Comparison of ENCODE assay signal across 1 cellular context in the genomic region with DNA sequence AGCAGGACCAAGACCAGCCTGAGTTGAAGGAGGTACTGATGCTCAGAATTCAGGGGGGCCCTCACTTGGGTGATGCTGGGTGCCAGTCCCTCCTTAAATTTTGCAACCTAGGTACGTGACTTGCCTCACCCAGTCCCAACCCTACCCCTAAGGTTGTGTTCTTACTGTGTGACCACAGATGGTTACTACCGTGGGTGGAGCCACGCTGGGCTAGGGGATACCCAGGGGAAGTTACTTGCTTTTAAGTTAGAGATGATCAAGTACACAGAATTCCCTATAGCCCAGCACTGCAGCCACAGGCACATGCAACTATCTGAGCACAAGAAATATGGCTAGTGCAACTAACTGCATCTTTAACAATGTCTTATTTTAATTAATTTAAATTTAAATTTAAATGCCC.
TF ChIP-seq lines count a peak whose summit lies in the region.

No MANE protein-coding gene starts in this region.

TF ChIP-seq in H1, 55 proteins besides CTCF, POLR2A, EP300 and RAD21:
- no peak for TF ChIP-seq SIRT6 (IDR thresholded peaks at IDR 0.05; ENCODE audit: low read length)
- TF ChIP-seq SUZ12 (IDR thresholded peaks at IDR 0.05; ENCODE audit: low read length): no peak
- TF ChIP-seq TAF7 (optimal IDR thresholded peaks at IDR 0.05; ENCODE audit: borderline replicate concordance, low read depth, low read length): no peak
- TF ChIP-seq, protein P1, sequence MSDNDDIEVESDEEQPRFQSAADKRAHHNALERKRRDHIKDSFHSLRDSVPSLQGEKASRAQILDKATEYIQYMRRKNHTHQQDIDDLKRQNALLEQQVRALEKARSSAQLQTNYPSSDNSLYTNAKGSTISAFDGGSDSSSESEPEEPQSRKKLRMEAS (IDR thresholded peaks at IDR 0.05): no peak
- no peak for TF ChIP-seq SP1 (IDR thresholded peaks at IDR 0.05; ENCODE audit: low read depth, low read length)
- no peak for TF ChIP-seq HDAC2 (IDR thresholded peaks at IDR 0.05; ENCODE audit: borderline replicate concordance in 1 of 2, low read depth in 2 of 2, low read length in 2 of 2)
